ENCODE assay signal across 8 cellular contexts in the genomic region with DNA sequence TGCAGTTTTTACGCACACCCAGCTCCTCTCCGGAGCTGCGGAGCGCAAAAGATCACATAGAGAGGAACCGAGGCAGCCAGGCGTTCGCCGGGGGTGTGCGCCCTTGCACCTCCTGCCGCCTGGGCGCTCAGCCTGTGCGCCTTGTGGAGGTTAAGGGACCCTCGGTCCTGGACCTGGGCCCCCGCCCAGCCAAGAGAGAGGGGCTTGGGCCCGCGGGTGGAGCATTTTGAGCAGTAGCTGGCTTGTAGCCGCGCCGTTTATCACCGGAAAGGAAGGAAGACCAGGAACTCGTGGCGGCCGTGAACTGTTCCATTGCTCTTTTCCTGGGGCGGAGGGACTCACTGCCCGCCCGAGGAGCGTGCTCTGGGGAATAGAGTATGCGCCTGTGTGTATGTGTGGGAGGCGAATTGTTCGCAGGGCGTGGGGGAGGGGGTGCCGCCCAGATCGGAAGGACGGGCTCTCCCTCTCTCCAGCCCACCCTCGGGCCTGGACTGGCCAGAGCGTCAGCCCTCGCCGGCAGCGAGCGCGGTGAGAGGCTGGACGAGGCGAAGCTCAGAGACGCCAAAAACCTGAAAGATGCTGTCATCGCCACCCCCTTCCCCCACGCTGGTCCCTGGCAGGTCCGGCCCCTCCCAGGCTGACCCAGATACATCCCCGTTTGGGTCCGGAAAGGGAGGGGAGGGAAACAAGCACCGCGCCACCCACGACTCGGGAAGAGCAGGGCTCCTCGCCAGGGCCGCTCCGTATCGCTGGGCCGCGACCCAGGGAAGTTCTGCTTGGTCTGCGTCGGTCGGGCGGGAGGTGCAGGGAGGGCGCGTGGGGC. TPM values are rescaled to one million over a fixed set of nuclear protein-coding genes. Genes with fewer than 3 reads are reported as not detected.
DNase-seq lines count a peak whose midpoint lies in the region; ATAC-seq and TF ChIP-seq lines count a peak whose summit lies in the region.

No MANE protein-coding gene starts in this region.

- H3K27me3 Mint-ChIP-seq in activated T-cell treated with anti-CD3 and anti-CD28 coated beads, Interleukin-2, amount 50 U/mL, for 72 hours (ENCODE audit: low read depth), result peaks cover 73% of the 10 kb centered on the region
- peaks cover 51% of the 10 kb centered on the region for H3K27me3 Mint-ChIP-seq in activated T-cell treated with anti-CD3 and anti-CD28 coated beads, Interleukin-2, amount 50 U/mL, for 4 hours (ENCODE audit: low read depth)

- no peaks in the 10 kb centered on the region for H3K4me1 ChIP-seq in uterus

- peaks cover 0 to 6% of the 10 kb centered on the region in 2 donors for H3K36me3 Mint-ChIP-seq in activated T-cell treated with anti-CD3 and anti-CD28 coated beads, Interleukin-2, amount 50 U/mL, for 72 hours (ENCODE audit: insufficient read depth in 2 of 2)
- H3K36me3 Mint-ChIP-seq in activated T-cell treated with anti-CD3 and anti-CD28 coated beads, Interleukin-2, amount 50 U/mL, for 4 hours (ENCODE audit: insufficient read depth), result no peaks in the 10 kb centered on the region

- no peaks in the 10 kb centered on the region for H3K27me3 ChIP-seq in uterus

- H3K27ac ChIP-seq in uterus, result peak overlapping the region; percentile 48 to 56

- H3K4me1 Mint-ChIP-seq in activated T-cell treated with anti-CD3 and anti-CD28 coated beads, Interleukin-2, amount 50 U/mL, for 72 hours (ENCODE audit: low read depth), result peaks cover 6% of the 10 kb centered on the region
- no peaks in the 10 kb centered on the region for H3K4me1 Mint-ChIP-seq in activated T-cell treated with anti-CD3 and anti-CD28 coated beads, Interleukin-2, amount 50 U/mL, for 4 hours (ENCODE audit: low read depth)

- H3K9me3 Mint-ChIP-seq in activated T-cell treated with anti-CD3 and anti-CD28 coated beads, Interleukin-2, amount 50 U/mL, for 72 hours, result peaks cover 1 to 3% of the 10 kb centered on the region in 2 donors
- H3K9me3 Mint-ChIP-seq in activated T-cell treated with anti-CD3 and anti-CD28 coated beads, Interleukin-2, amount 50 U/mL, for 4 hours, result no peaks in the 10 kb centered on the region

- H3K36me3 ChIP-seq in uterus, result no peaks in the 10 kb centered on the region

- ATAC-seq in activated T-cell treated with anti-CD3 and anti-CD28 coated beads, Interleukin-2, amount 50 U/mL, for 72 hours (replicated peaks in 1 of 2), result no peak
- ATAC-seq in activated T-cell treated with anti-CD3 and anti-CD28 coated beads, Interleukin-2, amount 50 U/mL, for 4 hours, result no peak
- ATAC-seq in GM21360 (IDR thresholded peaks at IDR 0.05; ENCODE audit: unreplicated experiment), result no peak

- no peak for TF ChIP-seq CTCF in lower leg skin (IDR thresholded peaks at IDR 0.05)
- TF ChIP-seq CTCF in uterus (IDR thresholded peaks at IDR 0.05), result no peak

- DNase-seq in activated T-cell treated with anti-CD3 and anti-CD28 coated beads, Interleukin-2, amount 50 U/mL, for 72 hours, result no peak
- no peak for DNase-seq in activated T-cell treated with anti-CD3 and anti-CD28 coated beads, Interleukin-2, amount 50 U/mL, for 4 hours
- DNase-seq in dermis microvascular lymphatic vessel endothelial cell (ENCODE audit: low read depth in 2 of 2) (peak; percentile 13 to 23), lower leg skin (ENCODE audit: low spot score in 2 of 2) (no peak), uterus (peak; percentile 73 to 76), hippocampal formation (lab: John Stamatoyannopoulos, UW) (no peak), NOMO-1 (lab: John Stamatoyannopoulos, UW; ENCODE audit: unreplicated experiment in 2 of 2) (no peak)

- peak overlapping the region; percentile 55 to 62 for H3K4me3 Mint-ChIP-seq in activated T-cell treated with anti-CD3 and anti-CD28 coated beads, Interleukin-2, amount 50 U/mL, for 72 hours
- no peak overlapping the region for H3K4me3 Mint-ChIP-seq in activated T-cell treated with anti-CD3 and anti-CD28 coated beads, Interleukin-2, amount 50 U/mL, for 4 hours

- intact Hi-C loops in lower leg skin (cut with DNase I; ENCODE audit: low total_unique reads) (no loop called here), uterus (cut with DNase I; ENCODE audit: low total_unique reads) (no loop called here)

- no peak for TF ChIP-seq POLR2A in lower leg skin (IDR thresholded peaks at IDR 0.05)
- peak in 1 of 2 donors; percentile 70 for TF ChIP-seq POLR2A in uterus (IDR thresholded peaks at IDR 0.05)

- H3K4me3 ChIP-seq in lower leg skin (ENCODE audit: low read depth, poor library complexity, severe bottlenecking) (peak overlapping the region; percentile 7), uterus (peak overlapping the region; percentile 26 to 36)

- no peak overlapping the region for H3K27ac Mint-ChIP-seq in activated T-cell treated with anti-CD3 and anti-CD28 coated beads, Interleukin-2, amount 50 U/mL, for 72 hours

- whole genome bisulfite sequencing in lower leg skin, 2 donors, result 2% methylated on average over 38 to 63 of the region's 65 CpGs

- no peaks in the 10 kb centered on the region for H3K9me3 ChIP-seq in uterus

RNA-seq across cellular contexts. Expression of a gene that starts 1.2 kb away (rescaled TPM):
- total RNA-seq in activated T-cell treated with anti-CD3 and anti-CD28 coated beads, Interleukin-2, amount 50 U/mL, for 72 hours, result not detected
- not detected for total RNA-seq in activated T-cell treated with anti-CD3 and anti-CD28 coated beads, Interleukin-2, amount 50 U/mL, for 4 hours
- total RNA-seq in dermis microvascular lymphatic vessel endothelial cell (not detected in 2 replicates), lower leg skin (1 to 10 TPM in 2 of 4 donors, under 1 TPM in 2; 0.69 to 1.5 (median 1.1) TPM), uterus (1 to 10 TPM in 3 of 4 donors, not detected in 1; 1.5 to 8.3 (median 2.3) TPM)

Comparison
In these comparisons a context has a peak if more than half of its experiments do, and no peak if none do; other contexts are left out.
1. DNase-seq: peak in dermis microvascular lymphatic vessel endothelial cell (2 of 2) and uterus (2 of 2); none in activated T-cell treated with anti-CD3 and anti-CD28 coated beads, Interleukin-2, amount 50 U/mL, for 72 hours (0 of 2), activated T-cell treated with anti-CD3 and anti-CD28 coated beads, Interleukin-2, amount 50 U/mL, for 4 hours (single experiment), lower leg skin (0 of 2), hippocampal formation (0 of 2) and NOMO-1 (0 of 2).